8 cellular contexts compared by ENCODE assay signal in genomic region chrX:44482575-44482974, GRCh38.
"Had no signal": no experiment of that assay in that cellular context is flagged by ENCODE, and none has a peak within 500 bp of the region (broad histone marks: within the 10 kb centered on the region; RNA-seq: fewer than 3 reads in every experiment).

No MANE protein-coding gene starts in this region.

- H3K4me3 ChIP-seq: GM12878 had no signal

- FAIRE-seq: G401.6, GM12891, GM12892, GM18507, GM19239 had no signal

- DNase-seq: GDM1, GF-D8 had no signal

- ATAC-seq: GM12878 had no signal
